Comparison of ENCODE assay signal across 18 cellular contexts in genomic region chr12:54208591-54208990, GRCh38. TPM values are rescaled to one million over a fixed set of nuclear protein-coding genes. Genes with fewer than 3 reads are reported as not detected.
A peak's percentile ranks its signal among the peaks of the same experiment; 100 is the strongest.
DNase-seq lines count a peak whose midpoint lies in the region; ATAC-seq and TF ChIP-seq lines count a peak whose summit lies in the region.
"Had no signal": no experiment of that assay in that cellular context is flagged by ENCODE, and none has a peak within 500 bp of the region (broad histone marks: within the 10 kb centered on the region; RNA-seq: fewer than 3 reads in every experiment).

No MANE protein-coding gene starts in this region.

- H3K4me3 ChIP-seq in HEK293 (ENCODE audit: low read depth, low read length) (no peak overlapping the region), mesodermal cell (ENCODE audit: extremely low read depth, insufficient read depth, low read length, poor library complexity, severe bottlenecking) (no peak overlapping the region)
- H3K4me3 ChIP-seq: BLaER1, GM23248, HAP-1 had no signal

- no peak overlapping the region for H3K27ac ChIP-seq in HEK293 (ENCODE audit: extremely low read depth, low read depth, low read length)
- peak overlapping the region; percentile 53 for H3K27ac ChIP-seq in mesodermal cell (ENCODE audit: low read depth, low read length, severe bottlenecking)
- H3K27ac ChIP-seq: BLaER1, GM23248, KMS-11 had no signal

- POLR2A ChIA-PET in HEK293 (lab: Yijun Ruan, JAX): no interaction called here

- peak overlapping the region; percentile 28 for H3K27ac Mint-ChIP-seq in endothelial cell (ENCODE audit: unreplicated experiment)

- CTCF ChIA-PET in HEK293 (lab: Yijun Ruan, JAX): interaction anchor here (0.6 to 6.6 kb wide), 26 partner anchors 8 to 462 kb away, joined by 3 to 111 read pairs (median 8); partner anchors contain the start of genes HOXC10, HOXC11, HOXC5 and HOXC8

- H3K9me3 Mint-ChIP-seq in endothelial cell (ENCODE audit: unreplicated experiment): no peaks in the 10 kb centered on the region

- H3K4me3 Mint-ChIP-seq in endothelial cell (ENCODE audit: unreplicated experiment): no peak overlapping the region
- H3K4me3 Mint-ChIP-seq: CD4-positive, alpha-beta memory T cell had no signal

- H3K36me3 ChIP-seq in HEK293 (ENCODE audit: control insufficient read depth in 2 of 2, insufficient read depth in 1 of 2, low read length in 2 of 2) (no peaks in the 10 kb centered on the region), mesodermal cell (ENCODE audit: control insufficient read depth, insufficient read depth, low read length) (no peaks in the 10 kb centered on the region)
- H3K36me3 ChIP-seq: BLaER1, HAP-1 had no signal

- peaks cover 16% of the 10 kb centered on the region for H3K4me1 Mint-ChIP-seq in endothelial cell (ENCODE audit: unreplicated experiment)
- H3K4me1 Mint-ChIP-seq: CD14-positive monocyte had no signal

- H3K4me1 ChIP-seq in HEK293 (ENCODE audit: control insufficient read depth, insufficient read depth, low read length): no peaks in the 10 kb centered on the region
- peaks cover 5% of the 10 kb centered on the region for H3K4me1 ChIP-seq in mesodermal cell (ENCODE audit: control insufficient read depth, insufficient read depth, low read length, poor library complexity, severe bottlenecking)
- H3K4me1 ChIP-seq: BLaER1, HAP-1 had no signal

- peaks cover 3% of the 10 kb centered on the region for H3K36me3 Mint-ChIP-seq in endothelial cell (ENCODE audit: low read depth, unreplicated experiment)
- H3K36me3 Mint-ChIP-seq: CD14-positive monocyte; CD4-positive, alpha-beta memory T cell had no signal

- no peak for ATAC-seq in GM21737 (IDR thresholded peaks at IDR 0.05; ENCODE audit: unreplicated experiment)

- DNase-seq in endothelial cell (ENCODE audit: low spot score) (no peak), ureter (ENCODE audit: low spot score) (no peak), globus pallidus (ENCODE audit: low spot score) (no peak), NCI-H2081 treated with DMSO at 0.1 percent for 48 hours (lab: John Stamatoyannopoulos, UW) (no peak)
- DNase-seq: ACHN; AML-193; CD4-positive, alpha-beta memory T cell; DMS153; DMS79; GF-D8; GM23248 had no signal

- TF ChIP-seq CTCF in HEK293 (tag by site-specific recombination; IDR thresholded peaks at IDR 0.05) (no peak), endothelial cell (IDR thresholded peaks at IDR 0.05; ENCODE audit: unreplicated experiment) (no peak)

- no peaks in the 10 kb centered on the region for H3K9me3 ChIP-seq in HEK293 (ENCODE audit: control insufficient read depth, insufficient read depth, low read depth, low read length)
- H3K9me3 ChIP-seq in mesodermal cell (ENCODE audit: control insufficient read depth, low read length): no peaks in the 10 kb centered on the region
- H3K9me3 ChIP-seq: BLaER1, HAP-1 had no signal

- peaks cover 24% of the 10 kb centered on the region for H3K27me3 Mint-ChIP-seq in endothelial cell (ENCODE audit: unreplicated experiment)

- 53 to 73% methylated on average over 2 to 3 of the region's 7 CpGs for WGBS in mesodermal cell (ENCODE audit: insufficient coverage in 2 of 2), 2 experiments

TF ChIP-seq in HEK293, 187 proteins besides CTCF, POLR2A, EP300 and RAD21:
- TF ChIP-seq ZNF24 (tag by site-specific recombination; IDR thresholded peaks at IDR 0.05): no peak
- no peak for TF ChIP-seq ZNF776 (tag by site-specific recombination; IDR thresholded peaks at IDR 0.05; ENCODE audit: borderline replicate concordance)
- TF ChIP-seq IKZF3 (tag by site-specific recombination; IDR thresholded peaks at IDR 0.05): 0 out of 2 replicates have a peak, but pooled peaks have one; percentile 30
- TF ChIP-seq KLF8 (tag by site-specific recombination; IDR thresholded peaks at IDR 0.05): no peak
- TF ChIP-seq WT1 (tag by site-specific recombination; IDR thresholded peaks at IDR 0.05): no peak

RNA-seq across cellular contexts. Expression of gene SMUG1, which starts 19.8 kb away (rescaled TPM):
- total RNA-seq in endothelial cell (ENCODE audit: unreplicated experiment): 24.2 TPM
- polyA plus RNA-seq in mesodermal cell (2013, experiment 1 of 2): 21.6 TPM
- 18.4 TPM for polyA plus RNA-seq in mesodermal cell (2013, experiment 2 of 2)
- 24.5 TPM for total RNA-seq in ureter
